ENCODE assay signal across 8 cellular contexts in genomic region chr1:42817440-42817767, GRCh38. TPM values are rescaled to one million over a fixed set of nuclear protein-coding genes. Genes with fewer than 3 reads are reported as not detected.
DNase-seq lines count a peak whose midpoint lies in the region; ATAC-seq, FAIRE-seq and TF ChIP-seq lines count a peak whose summit lies in the region.

No MANE protein-coding gene starts in this region.

- H3K4me1 ChIP-seq in BE2C, result no peaks in the 10 kb centered on the region
- H3K4me1 ChIP-seq in HUES6 (ENCODE audit: control insufficient read depth, insufficient read depth, low read length), result peaks cover 18% of the 10 kb centered on the region

- TF ChIP-seq CTCF in BE2C (IDR thresholded peaks at IDR 0.05; ENCODE audit: low read depth, low read length) (no peak), bronchial epithelial cell (IDR thresholded peaks at IDR 0.05; ENCODE audit: insufficient read depth, low read length, severe bottlenecking) (no peak), natural killer cell (IDR thresholded peaks at IDR 0.05) (no peak)

- no peaks in the 10 kb centered on the region for H3K9me3 ChIP-seq in BE2C
- H3K9me3 ChIP-seq in HUES6 (ENCODE audit: control insufficient read depth, insufficient read depth, low read depth, low read length), result no peaks in the 10 kb centered on the region

- ATAC-seq in natural killer cell (no peak), GM18858 (IDR thresholded peaks at IDR 0.05; ENCODE audit: unreplicated experiment) (no peak), HG03520 (IDR thresholded peaks at IDR 0.05; ENCODE audit: unreplicated experiment) (no peak)

- H3K9ac ChIP-seq in HUES6 (ENCODE audit: low read length), result no peak overlapping the region

- DNase-seq in BE2C, result no peak
- no peak for DNase-seq in bronchial epithelial cell (ENCODE audit: low read depth)
- no peak for DNase-seq in natural killer cell
- DNase-seq in GM19238 (ENCODE audit: insufficient read length, low spot score), result no peak
- DNase-seq in activated CD4-positive, CD25-positive, alpha-beta regulatory T cell treated with anti-CD3 and anti-CD28 coated beads, Interleukin-2, amount 50 U/mL, for 72 hours, result no peak

- FAIRE-seq in bronchial epithelial cell (lab: Jason Lieb, UNC), result no peak

- H3K27me3 ChIP-seq in BE2C (no peaks in the 10 kb centered on the region), HUES6 (ENCODE audit: control insufficient read depth, insufficient read depth, low read length) (no peaks in the 10 kb centered on the region), bronchial epithelial cell (ENCODE audit: control insufficient read depth, insufficient read depth, low read length) (no peaks in the 10 kb centered on the region)

- H3K36me3 ChIP-seq in BE2C (no peaks in the 10 kb centered on the region), HUES6 (ENCODE audit: control insufficient read depth, insufficient read depth, low read length) (no peaks in the 10 kb centered on the region), bronchial epithelial cell (ENCODE audit: control insufficient read depth, insufficient read depth, low read length) (peaks cover 1% of the 10 kb centered on the region)

- H3K36me3 Mint-ChIP-seq in natural killer cell, result no peaks in the 10 kb centered on the region

- intact Hi-C loops in natural killer cell (cut with micrococcal nuclease), result loop anchor here (1.0 kb wide), 2 partner anchors 29 to 50 kb away; partner anchors contain the start of genes C1orf50, P3H1 and ZNF691

- peaks cover 19 to 31% of the 10 kb centered on the region in 2 donors for H3K4me1 Mint-ChIP-seq in natural killer cell

- no peaks in the 10 kb centered on the region for H3K9me3 Mint-ChIP-seq in natural killer cell

- H3K4me3 ChIP-seq in BE2C (ENCODE audit: low read depth, low read length), result peak overlapping the region; percentile 55
- peak overlapping the region; percentile 99 for H3K4me3 ChIP-seq in HUES6 (ENCODE audit: low read depth, low read length)
- H3K4me3 ChIP-seq in bronchial epithelial cell (ENCODE audit: low read depth, low read length), result peak overlapping the region; percentile 75

- peak overlapping the region; percentile 99 for H3K27ac ChIP-seq in HUES6 (ENCODE audit: low read depth, low read length)

- H3K27me3 Mint-ChIP-seq in natural killer cell (ENCODE audit: low read depth in 2 of 2), result no peaks in the 10 kb centered on the region

- peak overlapping the region; percentile 80 for H3K4me3 Mint-ChIP-seq in natural killer cell

- H3K27ac Mint-ChIP-seq in natural killer cell, result peak overlapping the region; percentile 80 to 84

RNA-seq across cellular contexts. Expression of gene SVBP, which starts 0.2 kb away (rescaled TPM):
- polyA plus RNA-seq in BE2C (2012; ENCODE audit: insufficient read depth, insufficient read length, low read depth), result 9.5 TPM
- total RNA-seq in bronchial epithelial cell (18.2 and 21.0 TPM in 2 replicates), natural killer cell (10 to 100 TPM; 13.8 to 16.1 (median 15.2) TPM)

RNA-seq across cellular contexts. Expression of gene ERMAP, which starts 0.5 kb away (rescaled TPM):
- 1.8 TPM for polyA plus RNA-seq in BE2C (2012; ENCODE audit: insufficient read depth, insufficient read length, low read depth)
- total RNA-seq in bronchial epithelial cell, result 5.3 and 6.3 TPM in 2 replicates
- total RNA-seq in natural killer cell, result 1 to 10 TPM; 7.0 to 7.5 (median 7.5) TPM

RNA-seq across cellular contexts. Expression of gene ZNF691, which starts 29.0 kb away (rescaled TPM):
- polyA plus RNA-seq in BE2C (2012; ENCODE audit: insufficient read depth, insufficient read length, low read depth), result 7.6 TPM
- total RNA-seq in bronchial epithelial cell (4.5 and 6.8 TPM in 2 replicates), natural killer cell (1 to 10 TPM; 2.8 to 5.7 (median 5.2) TPM)

RNA-seq across cellular contexts. Expression of gene TMEM269, which starts 32.6 kb away (rescaled TPM):
- polyA plus RNA-seq in BE2C (2012; ENCODE audit: insufficient read depth, insufficient read length, low read depth), result 0.96 TPM
- total RNA-seq in bronchial epithelial cell (under 0.01 TPM in 2 replicates), natural killer cell (1 to 10 TPM in 1 of 3 donors, under 1 TPM in 2; 0.18 to 1.4 (median 0.33) TPM)

RNA-seq across cellular contexts. Expression of gene C1orf50, which starts 50.4 kb away (rescaled TPM):
- polyA plus RNA-seq in BE2C (2012; ENCODE audit: insufficient read depth, insufficient read length, low read depth), result 1.7 TPM
- 3.8 and 9.0 TPM in 2 replicates for total RNA-seq in bronchial epithelial cell
- 10 to 100 TPM; 10.1 to 17.1 (median 12.7) TPM for total RNA-seq in natural killer cell
